ENCODE assay signal across 7 cellular contexts in the genomic region with DNA sequence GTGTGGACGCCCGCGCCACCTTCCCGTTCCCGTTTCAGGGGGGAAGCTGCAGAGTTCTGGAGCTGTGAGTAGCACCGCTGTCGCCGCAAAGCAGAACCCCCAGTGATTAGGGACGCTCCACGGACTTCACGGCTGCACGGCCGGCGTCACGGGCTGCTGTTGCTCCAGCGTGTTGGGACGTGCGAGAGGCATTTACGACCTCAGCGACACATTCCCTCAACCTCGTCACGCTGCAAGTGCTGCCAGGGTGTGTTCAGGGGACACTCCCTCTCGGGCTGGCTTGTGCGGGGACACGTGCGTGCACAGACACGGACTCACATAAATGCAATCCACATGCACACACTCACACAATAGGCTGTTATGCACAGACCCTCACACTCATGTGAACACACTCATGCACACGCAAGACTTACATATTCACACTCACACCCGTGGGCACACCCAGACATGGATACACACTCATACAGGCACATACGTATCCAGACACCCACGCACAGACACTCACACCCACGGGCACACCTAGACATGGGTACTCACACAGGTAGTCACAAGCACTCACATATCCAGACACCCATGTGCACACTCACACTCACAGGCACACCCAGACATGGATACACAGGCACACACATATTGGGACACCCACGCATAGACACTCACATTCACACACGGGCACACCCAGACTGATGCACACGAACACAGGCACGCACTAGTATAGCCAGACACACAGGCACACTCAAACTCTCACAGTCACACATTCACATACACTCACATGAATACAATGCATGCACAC.
A peak's percentile ranks its signal among the peaks of the same experiment; 100 is the strongest.
DNase-seq lines count a peak whose midpoint lies in the region; TF ChIP-seq lines count a peak whose summit lies in the region.
"Not testable (repeated sequence)": the region's sequence is repeated elsewhere in the genome, so short reads cannot be mapped to it uniquely, and the experiment has no call there.

No MANE protein-coding gene starts in this region.

- H3K36me3 Mint-ChIP-seq in Caco-2 (ENCODE audit: insufficient read depth, unreplicated experiment); neural progenitor cell: not testable (repeated sequence)

- H3K27ac ChIP-seq in colonic mucosa, right atrium auricular region, neural progenitor cell, stomach: not testable (repeated sequence)

- not testable (repeated sequence) for H3K4me1 Mint-ChIP-seq in Caco-2 (ENCODE audit: low read depth, unreplicated experiment); neural progenitor cell

- H3K4me1 ChIP-seq in Caco-2, colonic mucosa, right atrium auricular region, neural progenitor cell, stomach: not testable (repeated sequence)

- intact Hi-C loops in Caco-2 (cut with micrococcal nuclease; ENCODE audit: unreplicated experiment); colonic mucosa (cut with DNase I); stomach (cut with DNase I; ENCODE audit: low total_unique reads): not testable (repeated sequence)

- not testable (repeated sequence) for H3K36me3 ChIP-seq in Caco-2 (ENCODE audit: control insufficient read depth, insufficient read depth, low read length); colonic mucosa; right atrium auricular region; neural progenitor cell; stomach

- H2AFZ ChIP-seq in neural progenitor cell (replicated peaks), result not testable (repeated sequence)

- TF ChIP-seq CTCF in Caco-2 (IDR thresholded peaks at IDR 0.05; ENCODE audit: insufficient read depth in 1 of 2, low read depth in 1 of 2, low read length in 1 of 2, severe bottlenecking in 1 of 2, unreplicated experiment in 1 of 2); colonic mucosa (IDR thresholded peaks at IDR 0.05); right atrium auricular region (IDR thresholded peaks at IDR 0.05); neural progenitor cell (IDR thresholded peaks at IDR 0.05); stomach (IDR thresholded peaks at IDR 0.05): not testable (repeated sequence)

- 89 to 97% (median 93%) methylated on average over 14 to 33 of the region's 36 CpGs for WGBS in stomach, 5 donors

- H3K4me3 ChIP-seq in Caco-2 (ENCODE audit: low read depth, low read length), result peak overlapping the region; percentile 17; the same call in 1 of the 2 replicates
- H3K4me3 ChIP-seq in colonic mucosa, right atrium auricular region, neural progenitor cell, stomach: not testable (repeated sequence)

- not testable (repeated sequence) for BruUV-seq in Caco-2 (replicated peaks; lab: Mats Ljungman, UMichigan)

- not testable (repeated sequence) for H3K27me3 ChIP-seq in Caco-2 (replicated peaks; ENCODE audit: control insufficient read depth, insufficient read depth, low read length); colonic mucosa; right atrium auricular region; neural progenitor cell; stomach

- DNase-seq in Caco-2, result peak; percentile 29 to 67
- DNase-seq in NCI-H69 (lab: John Stamatoyannopoulos, UW), result peak; percentile 1
- peak; percentile 44 for DNase-seq in activated effector memory CD4-positive, alpha-beta T cell treated with anti-CD3 and anti-CD28 coated beads, Interleukin-2, amount 50 U/mL, for 16 hours
- DNase-seq in colonic mucosa, result peak; percentile 4
- DNase-seq in right atrium auricular region (ENCODE audit: low spot score), result peak; percentile 43
- DNase-seq in neural progenitor cell (ENCODE audit: low spot score), result not testable (repeated sequence)
- DNase-seq in stomach, result peak; percentile 17

- H3K9me3 Mint-ChIP-seq in Caco-2 (ENCODE audit: unreplicated experiment) (peaks cover 14% of the 10 kb centered on the region), neural progenitor cell (peaks cover 18% of the 10 kb centered on the region)

- not testable (repeated sequence) for H4K20me1 ChIP-seq in neural progenitor cell (ENCODE audit: low read depth)

- not testable (repeated sequence) for H3K9me3 ChIP-seq in Caco-2; colonic mucosa; right atrium auricular region; neural progenitor cell (ENCODE audit: low read depth); stomach

- H3K4me3 Mint-ChIP-seq in Caco-2 (ENCODE audit: unreplicated experiment) (peak overlapping the region; percentile 52), neural progenitor cell (peak overlapping the region; percentile 31)

- POLR2A ChIA-PET in Caco-2 (lab: Charles Lee), result not testable (repeated sequence)

- TF ChIP-seq POLR2A in stomach (IDR thresholded peaks at IDR 0.05), result not testable (repeated sequence)

- TF ChIP-seq EP300 in stomach (IDR thresholded peaks at IDR 0.05), result not testable (repeated sequence)

- H3K27ac Mint-ChIP-seq in Caco-2 (ENCODE audit: unreplicated experiment), result not testable (repeated sequence)
- H3K27ac Mint-ChIP-seq in neural progenitor cell, result peak overlapping the region; percentile 57

- H3K4me2 ChIP-seq in neural progenitor cell, result not testable (repeated sequence)

- H3F3A ChIP-seq in neural progenitor cell (ENCODE audit: low read depth), result not testable (repeated sequence)

- H3K27me3 Mint-ChIP-seq in Caco-2 (ENCODE audit: insufficient read depth, unreplicated experiment), result not testable (repeated sequence)
- H3K27me3 Mint-ChIP-seq in neural progenitor cell (ENCODE audit: insufficient read depth, low read depth), result peaks cover 14% of the 10 kb centered on the region

- not testable (repeated sequence) for H3K79me2 ChIP-seq in neural progenitor cell (ENCODE audit: low read depth)

- CTCF ChIA-PET in Caco-2 (lab: Charles Lee), result not testable (repeated sequence)

- H3K9ac ChIP-seq in colonic mucosa (ENCODE audit: low read depth in 2 of 2, low read length in 2 of 2); neural progenitor cell: not testable (repeated sequence)
